Comparison of ENCODE assay signal across 9 cellular contexts in the genomic region with DNA sequence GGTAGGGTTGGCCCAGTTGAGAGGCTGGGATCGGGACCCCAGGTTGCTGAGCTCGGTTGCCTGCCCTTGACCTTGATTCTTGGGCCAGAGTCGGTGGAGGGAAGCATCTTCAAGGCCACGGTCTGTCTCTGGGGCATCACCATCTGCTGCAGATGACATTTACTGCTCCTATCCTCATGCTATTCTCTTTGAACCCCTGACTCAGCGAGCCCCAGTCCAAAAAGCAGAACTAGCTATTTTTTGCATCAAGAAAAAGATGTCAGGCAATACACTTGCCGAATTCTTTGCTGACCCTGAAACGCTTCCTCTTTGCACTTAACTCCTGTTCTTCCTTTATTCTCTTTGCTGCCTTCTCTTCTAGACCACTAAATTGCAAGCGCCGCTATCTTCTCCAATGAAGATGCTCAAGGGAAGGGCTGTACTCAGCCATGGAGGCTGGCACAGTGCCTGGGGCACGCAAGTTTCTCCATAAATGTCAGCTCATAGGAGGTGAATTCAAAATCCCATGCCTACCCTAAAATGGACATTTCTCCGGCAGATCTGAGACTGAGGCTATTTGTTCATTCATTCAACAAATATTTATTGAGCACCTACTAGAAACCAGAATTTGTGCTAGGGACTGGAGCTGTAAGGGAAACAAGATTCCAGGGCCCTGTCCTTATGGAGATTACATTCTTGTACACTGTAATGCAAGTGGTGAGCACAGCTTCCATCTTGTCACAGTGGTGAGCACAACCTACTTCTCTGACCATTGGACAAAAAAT. TPM values are rescaled to one million over a fixed set of nuclear protein-coding genes. Genes with fewer than 3 reads are reported as not detected.
DNase-seq lines count a peak whose midpoint lies in the region; ATAC-seq and TF ChIP-seq lines count a peak whose summit lies in the region.
"Had no signal": no experiment of that assay in that cellular context is flagged by ENCODE, and none has a peak within 500 bp of the region (broad histone marks: within the 10 kb centered on the region; RNA-seq: fewer than 3 reads in every experiment).

No MANE protein-coding gene starts in this region.

- intact Hi-C loops in adrenal gland (cut with DNase I) (no loop called here), thyroid gland (cut with DNase I) (no loop called here), A673 (cut with micrococcal nuclease; ENCODE audit: unreplicated experiment) (no loop called here)

- TF ChIP-seq CTCF in adrenal gland (IDR thresholded peaks at IDR 0.05) (no peak), lung (IDR thresholded peaks at IDR 0.05; ENCODE audit: control extremely low read depth, extremely low read depth) (no peak), thyroid gland (IDR thresholded peaks at IDR 0.05) (no peak), A673 (conservative IDR thresholded peaks at IDR 0.05; ENCODE audit: low read depth, low read length) (no peak)

- CTCF ChIA-PET in A673 (lab: Charles Lee), result no interaction called here

- H3K27ac ChIP-seq in adrenal gland (peak overlapping the region; percentile 4 to 94 (median 72)), lung (ENCODE audit: low read depth in 1 of 2, low read length in 1 of 2) (peak overlapping the region; percentile 70 to 78), thyroid gland (peak overlapping the region in 2 of 3 donors; percentile 68 to 74), A673 (ENCODE audit: low read depth, low read length, poor library complexity, severe bottlenecking) (no peak overlapping the region)

- H3K4me3 ChIP-seq in adrenal gland, result no peak overlapping the region
- H3K4me3 ChIP-seq in lung, result no peak overlapping the region
- H3K4me3 ChIP-seq in thyroid gland (replicated peaks in 1 of 3), result no peak overlapping the region
- no peak overlapping the region for H3K4me3 ChIP-seq in A673 (ENCODE audit: low read depth, low read length, poor library complexity, severe bottlenecking)
- no peak overlapping the region for H3K4me3 ChIP-seq in H7 (ENCODE audit: insufficient read depth, low read depth, low read length)

- ATAC-seq in lung (ENCODE audit: insufficient read depth, low FRiP score) (peak; percentile 44), HG02623 (IDR thresholded peaks at IDR 0.05; ENCODE audit: unreplicated experiment) (no peak)

- no TSS peak for BruUV-seq in A673 (replicated peaks; lab: Mats Ljungman, UMichigan)

- DNase-seq in Kasumi-1 (lab: John Stamatoyannopoulos, UW) (peak; percentile 98), adrenal gland (peak in 6 of 7 donors; percentile 46 to 73 (median 53)), lung (ENCODE audit: low spot score) (no peak), thyroid gland (no peak), A673 (ENCODE audit: low spot score) (no peak), H7 (no peak), GM03348 (ENCODE audit: low spot score) (no peak)
- DNase-seq: activated CD8-positive, alpha-beta memory T cell treated with anti-CD3 and anti-CD28 coated beads, Interleukin-2, amount 50 U/mL, for 4 hours had no signal

- H3K4me1 ChIP-seq in adrenal gland (replicated peaks in 1 of 2) (peaks cover 11 to 41% of the 10 kb centered on the region in 2 donors), lung (ENCODE audit: control insufficient read depth in 2 of 2, insufficient read depth in 2 of 2, low read length in 2 of 2) (peaks cover 3 to 20% of the 10 kb centered on the region in 2 donors), thyroid gland (peaks cover 18 to 31% of the 10 kb centered on the region in 2 donors), A673 (ENCODE audit: insufficient read depth, low read length, poor library complexity, severe bottlenecking) (no peaks in the 10 kb centered on the region)

- H3K36me3 ChIP-seq in adrenal gland (replicated peaks in 1 of 2) (no peaks in the 10 kb centered on the region), lung (ENCODE audit: control insufficient read depth in 2 of 2, insufficient read depth in 2 of 2, low read length in 2 of 2) (no peaks in the 10 kb centered on the region), thyroid gland (no peaks in the 10 kb centered on the region), A673 (ENCODE audit: insufficient read depth, low read length, poor library complexity, severe bottlenecking) (no peaks in the 10 kb centered on the region), H7 (replicated peaks; ENCODE audit: control insufficient read depth, insufficient read depth, low read length) (no peaks in the 10 kb centered on the region)

- TF ChIP-seq POLR2A in adrenal gland (IDR thresholded peaks at IDR 0.05), result no peak
- no peak for TF ChIP-seq POLR2A in thyroid gland (IDR thresholded peaks at IDR 0.05)

- H3K9me3 ChIP-seq in adrenal gland (replicated peaks in 1 of 3) (no peaks in the 10 kb centered on the region), lung (ENCODE audit: control insufficient read depth in 2 of 2, insufficient read depth in 1 of 2, low read length in 1 of 2) (no peaks in the 10 kb centered on the region), thyroid gland (no peaks in the 10 kb centered on the region), A673 (ENCODE audit: low read depth, low read length, poor library complexity, severe bottlenecking) (no peaks in the 10 kb centered on the region)

- 33 to 45% (median 38%) methylated on average over 11 of the region's 11 CpGs for WGBS in adrenal gland, 4 donors
- WGBS in lung, 2 donors, result 36 to 49% methylated on average over 11 of the region's 11 CpGs
- 72 to 81% methylated on average over 11 of the region's 11 CpGs for WGBS in thyroid gland, 2 donors

- H3K27me3 ChIP-seq in adrenal gland, result no peaks in the 10 kb centered on the region
- H3K27me3 ChIP-seq in lung (ENCODE audit: control insufficient read depth, insufficient read depth), result no peaks in the 10 kb centered on the region
- no peaks in the 10 kb centered on the region for H3K27me3 ChIP-seq in thyroid gland
- no peaks in the 10 kb centered on the region for H3K27me3 ChIP-seq in A673 (replicated peaks; ENCODE audit: insufficient read depth, low read depth, low read length, poor library complexity)
- no peaks in the 10 kb centered on the region for H3K27me3 ChIP-seq in H7 (ENCODE audit: control insufficient read depth, insufficient read depth, low read length)

- POLR2A ChIA-PET in A673 (lab: Charles Lee; ENCODE audit: low non-redundant PET), result no interaction called here

RNA-seq across cellular contexts. Expression of gene CAPZB, which starts 20.5 kb away (rescaled TPM):
- total RNA-seq in adrenal gland (100 to 1,000 TPM; 110 to 386 (median 204) TPM), lung (100 to 1,000 TPM in 1 of 2 donors, 10 to 100 TPM in 1; 94.7 to 283 TPM), thyroid gland (100 to 1,000 TPM in 2 of 4 donors, 10 to 100 TPM in 2; 75.4 to 116 (median 93.1) TPM), A673 (2021) (206 and 214 TPM in 2 replicates)
- polyA plus RNA-seq in adrenal gland (100 to 1,000 TPM; 156 to 314 (median 171) TPM), lung (100 to 1,000 TPM; 274 to 339 TPM)
- total RNA-seq in H7 (2014; rRNA removed; shearing (Covaris generic)), result 201 and 214 TPM in 2 replicates

Comparison
In these comparisons a context has a peak if more than half of its experiments do, and no peak if none do; other contexts are left out.
1. DNase-seq: peak in Kasumi-1 (2 of 2) and adrenal gland (6 of 7); none in lung (single experiment), thyroid gland (0 of 2), A673 (single experiment), H7 (single experiment) and GM03348 (single experiment).